ENCODE assay signal across 1 cellular context in the genomic region with DNA sequence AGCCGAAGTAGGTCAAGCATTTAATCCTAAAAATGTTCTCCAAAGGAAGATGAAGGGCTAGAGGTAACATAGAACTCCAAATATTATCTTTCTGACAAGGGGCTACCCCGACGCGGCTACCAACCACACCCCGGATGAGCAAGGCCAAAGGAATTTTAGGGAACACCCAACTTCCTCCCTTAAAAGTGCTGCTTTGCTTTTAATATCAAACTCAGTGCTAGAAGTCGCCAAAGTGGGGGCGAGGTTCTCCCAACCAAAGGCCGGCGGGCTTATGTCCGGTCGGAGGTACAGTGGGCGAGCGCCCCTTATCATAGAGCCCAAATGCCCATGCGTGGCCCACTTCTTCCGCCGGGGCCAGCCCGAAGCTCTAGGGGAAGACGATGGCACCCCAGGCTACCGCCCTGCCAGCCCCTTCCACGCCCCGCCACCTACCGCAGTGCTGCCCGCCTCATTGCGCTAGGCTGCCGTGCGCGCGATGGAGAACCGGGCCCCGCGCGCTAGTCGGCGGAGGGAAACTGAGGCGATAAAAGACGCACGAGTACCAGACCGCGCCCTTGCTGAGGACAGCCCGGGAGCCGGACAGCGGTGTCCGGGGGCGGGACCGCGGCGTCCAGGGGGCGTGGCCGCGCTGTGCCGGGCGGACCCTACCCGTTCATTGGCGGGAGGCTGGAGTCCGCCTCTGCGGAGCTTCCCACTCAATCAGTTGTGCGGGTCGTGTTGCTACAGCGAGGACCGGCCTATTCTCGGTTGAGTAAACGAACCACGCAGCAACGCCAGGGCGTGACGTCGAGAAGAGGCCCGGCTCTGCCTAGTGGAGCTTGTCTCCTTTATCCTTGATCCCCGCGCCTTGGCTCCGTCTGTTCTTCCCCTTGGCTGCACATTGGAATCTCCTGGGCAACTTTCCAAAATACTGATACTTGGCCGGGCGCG.
TF ChIP-seq lines count a peak whose summit lies in the region.

A gene with protein sequence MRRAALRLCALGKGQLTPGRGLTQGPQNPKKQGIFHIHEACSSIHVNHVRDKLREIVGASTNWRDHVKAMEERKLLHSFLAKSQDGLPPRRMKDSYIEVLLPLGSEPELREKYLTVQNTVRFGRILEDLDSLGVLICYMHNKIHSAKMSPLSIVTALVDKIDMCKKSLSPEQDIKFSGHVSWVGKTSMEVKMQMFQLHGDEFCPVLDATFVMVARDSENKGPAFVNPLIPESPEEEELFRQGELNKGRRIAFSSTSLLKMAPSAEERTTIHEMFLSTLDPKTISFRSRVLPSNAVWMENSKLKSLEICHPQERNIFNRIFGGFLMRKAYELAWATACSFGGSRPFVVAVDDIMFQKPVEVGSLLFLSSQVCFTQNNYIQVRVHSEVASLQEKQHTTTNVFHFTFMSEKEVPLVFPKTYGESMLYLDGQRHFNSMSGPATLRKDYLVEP (minus strand): TSS at position 584 of the 930 bp plus-strand sequence. CDS start 132 bp downstream, at position 452.

TF ChIP-seq in HepG2, 621 proteins besides CTCF, POLR2A, EP300 and RAD21 (continued from another document and continues in another):
- TF ChIP-seq, protein P1, sequence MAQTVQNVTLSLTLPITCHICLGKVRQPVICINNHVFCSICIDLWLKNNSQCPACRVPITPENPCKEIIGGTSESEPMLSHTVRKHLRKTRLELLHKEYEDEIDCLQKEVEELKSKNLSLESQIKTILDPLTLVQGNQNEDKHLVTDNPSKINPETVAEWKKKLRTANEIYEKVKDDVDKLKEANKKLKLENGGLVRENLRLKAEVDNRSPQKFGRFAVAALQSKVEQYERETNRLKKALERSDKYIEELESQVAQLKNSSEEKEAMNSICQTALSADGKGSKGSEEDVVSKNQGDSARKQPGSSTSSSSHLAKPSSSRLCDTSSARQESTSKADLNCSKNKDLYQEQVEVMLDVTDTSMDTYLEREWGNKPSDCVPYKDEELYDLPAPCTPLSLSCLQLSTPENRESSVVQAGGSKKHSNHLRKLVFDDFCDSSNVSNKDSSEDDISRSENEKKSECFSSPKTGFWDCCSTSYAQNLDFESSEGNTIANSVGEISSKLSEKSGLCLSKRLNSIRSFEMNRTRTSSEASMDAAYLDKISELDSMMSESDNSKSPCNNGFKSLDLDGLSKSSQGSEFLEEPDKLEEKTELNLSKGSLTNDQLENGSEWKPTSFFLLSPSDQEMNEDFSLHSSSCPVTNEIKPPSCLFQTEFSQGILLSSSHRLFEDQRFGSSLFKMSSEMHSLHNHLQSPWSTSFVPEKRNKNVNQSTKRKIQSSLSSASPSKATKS (CRISPR knock-in tag; IDR thresholded peaks at IDR 0.05) = 0 out of 2 replicates have a peak, but pooled peaks have one; percentile 43
- TF ChIP-seq ONECUT2 (CRISPR knock-in tag; IDR thresholded peaks at IDR 0.05) = no peak
- TF ChIP-seq JARID2 (CRISPR knock-in tag; IDR thresholded peaks at IDR 0.05; ENCODE audit: insufficient replicate concordance) = no peak
- TF ChIP-seq TMF1 (CRISPR knock-in tag; IDR thresholded peaks at IDR 0.05; ENCODE audit: low read depth) = no peak
- TF ChIP-seq, protein P2, sequence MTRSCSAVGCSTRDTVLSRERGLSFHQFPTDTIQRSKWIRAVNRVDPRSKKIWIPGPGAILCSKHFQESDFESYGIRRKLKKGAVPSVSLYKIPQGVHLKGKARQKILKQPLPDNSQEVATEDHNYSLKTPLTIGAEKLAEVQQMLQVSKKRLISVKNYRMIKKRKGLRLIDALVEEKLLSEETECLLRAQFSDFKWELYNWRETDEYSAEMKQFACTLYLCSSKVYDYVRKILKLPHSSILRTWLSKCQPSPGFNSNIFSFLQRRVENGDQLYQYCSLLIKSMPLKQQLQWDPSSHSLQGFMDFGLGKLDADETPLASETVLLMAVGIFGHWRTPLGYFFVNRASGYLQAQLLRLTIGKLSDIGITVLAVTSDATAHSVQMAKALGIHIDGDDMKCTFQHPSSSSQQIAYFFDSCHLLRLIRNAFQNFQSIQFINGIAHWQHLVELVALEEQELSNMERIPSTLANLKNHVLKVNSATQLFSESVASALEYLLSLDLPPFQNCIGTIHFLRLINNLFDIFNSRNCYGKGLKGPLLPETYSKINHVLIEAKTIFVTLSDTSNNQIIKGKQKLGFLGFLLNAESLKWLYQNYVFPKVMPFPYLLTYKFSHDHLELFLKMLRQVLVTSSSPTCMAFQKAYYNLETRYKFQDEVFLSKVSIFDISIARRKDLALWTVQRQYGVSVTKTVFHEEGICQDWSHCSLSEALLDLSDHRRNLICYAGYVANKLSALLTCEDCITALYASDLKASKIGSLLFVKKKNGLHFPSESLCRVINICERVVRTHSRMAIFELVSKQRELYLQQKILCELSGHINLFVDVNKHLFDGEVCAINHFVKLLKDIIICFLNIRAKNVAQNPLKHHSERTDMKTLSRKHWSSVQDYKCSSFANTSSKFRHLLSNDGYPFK (CRISPR knock-in tag; IDR thresholded peaks at IDR 0.05; ENCODE audit: borderline replicate concordance) = no peak
- no peak for TF ChIP-seq ZNF766 (CRISPR knock-in tag; IDR thresholded peaks at IDR 0.05; ENCODE audit: borderline replicate concordance)
- no peak for TF ChIP-seq ZSCAN30 (CRISPR knock-in tag; IDR thresholded peaks at IDR 0.05)
- TF ChIP-seq SALL1 (CRISPR knock-in tag; IDR thresholded peaks at IDR 0.05) = 0 out of 2 replicates have a peak, but pooled peaks have one; percentile 18
- TF ChIP-seq PHF8 (CRISPR knock-in tag; IDR thresholded peaks at IDR 0.05) = peak; percentile 85
- TF ChIP-seq HNF4A (CRISPR knock-in tag; IDR thresholded peaks at IDR 0.05) = no peak
- TF ChIP-seq PRMT3 (CRISPR knock-in tag; IDR thresholded peaks at IDR 0.05; ENCODE audit: borderline replicate concordance, low read depth) = no peak
- TF ChIP-seq HOXD1 (CRISPR knock-in tag; IDR thresholded peaks at IDR 0.05) = 0 out of 2 replicates have a peak, but pooled peaks have one; percentile 11
- peak; percentile 16; the same call in 1 of the 2 replicates for TF ChIP-seq FOSL2 (CRISPR knock-in tag; IDR thresholded peaks at IDR 0.05)
- TF ChIP-seq, protein P3, sequence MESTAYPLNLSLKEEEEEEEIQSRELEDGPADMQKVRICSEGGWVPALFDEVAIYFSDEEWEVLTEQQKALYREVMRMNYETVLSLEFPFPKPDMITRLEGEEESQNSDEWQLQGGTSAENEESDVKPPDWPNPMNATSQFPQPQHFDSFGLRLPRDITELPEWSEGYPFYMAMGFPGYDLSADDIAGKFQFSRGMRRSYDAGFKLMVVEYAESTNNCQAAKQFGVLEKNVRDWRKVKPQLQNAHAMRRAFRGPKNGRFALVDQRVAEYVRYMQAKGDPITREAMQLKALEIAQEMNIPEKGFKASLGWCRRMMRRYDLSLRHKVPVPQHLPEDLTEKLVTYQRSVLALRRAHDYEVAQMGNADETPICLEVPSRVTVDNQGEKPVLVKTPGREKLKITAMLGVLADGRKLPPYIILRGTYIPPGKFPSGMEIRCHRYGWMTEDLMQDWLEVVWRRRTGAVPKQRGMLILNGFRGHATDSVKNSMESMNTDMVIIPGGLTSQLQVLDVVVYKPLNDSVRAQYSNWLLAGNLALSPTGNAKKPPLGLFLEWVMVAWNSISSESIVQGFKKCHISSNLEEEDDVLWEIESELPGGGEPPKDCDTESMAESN (CRISPR knock-in tag; conservative IDR thresholded peaks at IDR 0.05) = no peak
- no peak for TF ChIP-seq FOXM1 (CRISPR knock-in tag; IDR thresholded peaks at IDR 0.05)
- TF ChIP-seq YY1 (IDR thresholded peaks at IDR 0.05; ENCODE audit: insufficient read depth, insufficient replicate concordance, low read depth, low read length) = peak; percentile 5
- TF ChIP-seq TAF1 (CRISPR knock-in tag; IDR thresholded peaks at IDR 0.05) = peak; percentile 71; the same call in 1 of the 2 replicates
- TF ChIP-seq ZNF496 (CRISPR knock-in tag; IDR thresholded peaks at IDR 0.05; ENCODE audit: insufficient replicate concordance) = no peak
- TF ChIP-seq ZNF761 (CRISPR knock-in tag; conservative IDR thresholded peaks at IDR 0.05) = no peak
- TF ChIP-seq, protein P4, sequence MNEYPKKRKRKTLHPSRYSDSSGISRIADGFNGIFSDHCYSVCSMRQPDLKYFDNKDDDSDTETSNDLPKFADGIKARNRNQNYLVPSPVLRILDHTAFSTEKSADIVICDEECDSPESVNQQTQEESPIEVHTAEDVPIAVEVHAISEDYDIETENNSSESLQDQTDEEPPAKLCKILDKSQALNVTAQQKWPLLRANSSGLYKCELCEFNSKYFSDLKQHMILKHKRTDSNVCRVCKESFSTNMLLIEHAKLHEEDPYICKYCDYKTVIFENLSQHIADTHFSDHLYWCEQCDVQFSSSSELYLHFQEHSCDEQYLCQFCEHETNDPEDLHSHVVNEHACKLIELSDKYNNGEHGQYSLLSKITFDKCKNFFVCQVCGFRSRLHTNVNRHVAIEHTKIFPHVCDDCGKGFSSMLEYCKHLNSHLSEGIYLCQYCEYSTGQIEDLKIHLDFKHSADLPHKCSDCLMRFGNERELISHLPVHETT (CRISPR knock-in tag; conservative IDR thresholded peaks at IDR 0.05) = no peak
- no peak for TF ChIP-seq CEBPB (IDR thresholded peaks at IDR 0.05; ENCODE audit: borderline replicate concordance, low read depth, low read length)
- TF ChIP-seq SRSF1 (optimal IDR thresholded peaks at IDR 0.05; ENCODE audit: low read depth, low read length) = no peak
- TF ChIP-seq ZNF460 (CRISPR knock-in tag; IDR thresholded peaks at IDR 0.05; ENCODE audit: borderline replicate concordance) = no peak
- TF ChIP-seq JUN (CRISPR knock-in tag; IDR thresholded peaks at IDR 0.05) = no peak
- TF ChIP-seq ZNF430 (CRISPR knock-in tag; IDR thresholded peaks at IDR 0.05) = no peak
- TF ChIP-seq FOXJ3 (CRISPR knock-in tag; IDR thresholded peaks at IDR 0.05; ENCODE audit: borderline replicate concordance) = peak; percentile 51; the same call in 1 of the 2 replicates
- TF ChIP-seq NCOA2 (CRISPR knock-in tag; IDR thresholded peaks at IDR 0.05) = no peak
- TF ChIP-seq, protein P5, sequence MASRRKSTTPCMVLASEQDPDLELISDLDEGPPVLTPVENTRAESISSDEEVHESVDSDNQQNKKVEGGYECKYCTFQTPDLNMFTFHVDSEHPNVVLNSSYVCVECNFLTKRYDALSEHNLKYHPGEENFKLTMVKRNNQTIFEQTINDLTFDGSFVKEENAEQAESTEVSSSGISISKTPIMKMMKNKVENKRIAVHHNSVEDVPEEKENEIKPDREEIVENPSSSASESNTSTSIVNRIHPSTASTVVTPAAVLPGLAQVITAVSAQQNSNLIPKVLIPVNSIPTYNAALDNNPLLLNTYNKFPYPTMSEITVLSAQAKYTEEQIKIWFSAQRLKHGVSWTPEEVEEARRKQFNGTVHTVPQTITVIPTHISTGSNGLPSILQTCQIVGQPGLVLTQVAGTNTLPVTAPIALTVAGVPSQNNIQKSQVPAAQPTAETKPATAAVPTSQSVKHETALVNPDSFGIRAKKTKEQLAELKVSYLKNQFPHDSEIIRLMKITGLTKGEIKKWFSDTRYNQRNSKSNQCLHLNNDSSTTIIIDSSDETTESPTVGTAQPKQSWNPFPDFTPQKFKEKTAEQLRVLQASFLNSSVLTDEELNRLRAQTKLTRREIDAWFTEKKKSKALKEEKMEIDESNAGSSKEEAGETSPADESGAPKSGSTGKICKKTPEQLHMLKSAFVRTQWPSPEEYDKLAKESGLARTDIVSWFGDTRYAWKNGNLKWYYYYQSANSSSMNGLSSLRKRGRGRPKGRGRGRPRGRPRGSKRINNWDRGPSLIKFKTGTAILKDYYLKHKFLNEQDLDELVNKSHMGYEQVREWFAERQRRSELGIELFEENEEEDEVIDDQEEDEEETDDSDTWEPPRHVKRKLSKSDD (CRISPR knock-in tag; IDR thresholded peaks at IDR 0.05; ENCODE audit: low read depth) = 0 out of 2 replicates have a peak, but pooled peaks have one; percentile 28
- TF ChIP-seq HIVEP1 (CRISPR knock-in tag; IDR thresholded peaks at IDR 0.05) = 0 out of 2 replicates have a peak, but pooled peaks have one; percentile 42
- TF ChIP-seq, protein P6, sequence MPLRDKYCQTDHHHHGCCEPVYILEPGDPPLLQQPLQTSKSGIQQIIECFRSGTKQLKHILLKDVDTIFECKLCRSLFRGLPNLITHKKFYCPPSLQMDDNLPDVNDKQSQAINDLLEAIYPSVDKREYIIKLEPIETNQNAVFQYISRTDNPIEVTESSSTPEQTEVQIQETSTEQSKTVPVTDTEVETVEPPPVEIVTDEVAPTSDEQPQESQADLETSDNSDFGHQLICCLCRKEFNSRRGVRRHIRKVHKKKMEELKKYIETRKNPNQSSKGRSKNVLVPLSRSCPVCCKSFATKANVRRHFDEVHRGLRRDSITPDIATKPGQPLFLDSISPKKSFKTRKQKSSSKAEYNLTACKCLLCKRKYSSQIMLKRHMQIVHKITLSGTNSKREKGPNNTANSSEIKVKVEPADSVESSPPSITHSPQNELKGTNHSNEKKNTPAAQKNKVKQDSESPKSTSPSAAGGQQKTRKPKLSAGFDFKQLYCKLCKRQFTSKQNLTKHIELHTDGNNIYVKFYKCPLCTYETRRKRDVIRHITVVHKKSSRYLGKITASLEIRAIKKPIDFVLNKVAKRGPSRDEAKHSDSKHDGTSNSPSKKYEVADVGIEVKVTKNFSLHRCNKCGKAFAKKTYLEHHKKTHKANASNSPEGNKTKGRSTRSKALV (CRISPR knock-in tag; IDR thresholded peaks at IDR 0.05) = 0 out of 2 replicates have a peak, but pooled peaks have one; percentile 49
- TF ChIP-seq GABPB1 (CRISPR knock-in tag; IDR thresholded peaks at IDR 0.05) = peak; percentile 69; the same call in 1 of the 2 replicates
- no peak for TF ChIP-seq MTA1 (CRISPR knock-in tag; IDR thresholded peaks at IDR 0.05; ENCODE audit: borderline replicate concordance)
- TF ChIP-seq, protein P7, sequence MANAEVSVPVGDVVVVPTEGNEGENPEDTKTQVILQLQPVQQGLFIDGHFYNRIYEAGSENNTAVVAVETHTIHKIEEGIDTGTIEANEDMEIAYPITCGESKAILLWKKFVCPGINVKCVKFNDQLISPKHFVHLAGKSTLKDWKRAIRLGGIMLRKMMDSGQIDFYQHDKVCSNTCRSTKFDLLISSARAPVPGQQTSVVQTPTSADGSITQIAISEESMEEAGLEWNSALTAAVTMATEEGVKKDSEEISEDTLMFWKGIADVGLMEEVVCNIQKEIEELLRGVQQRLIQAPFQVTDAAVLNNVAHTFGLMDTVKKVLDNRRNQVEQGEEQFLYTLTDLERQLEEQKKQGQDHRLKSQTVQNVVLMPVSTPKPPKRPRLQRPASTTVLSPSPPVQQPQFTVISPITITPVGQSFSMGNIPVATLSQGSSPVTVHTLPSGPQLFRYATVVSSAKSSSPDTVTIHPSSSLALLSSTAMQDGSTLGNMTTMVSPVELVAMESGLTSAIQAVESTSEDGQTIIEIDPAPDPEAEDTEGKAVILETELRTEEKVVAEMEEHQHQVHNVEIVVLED (CRISPR knock-in tag; IDR thresholded peaks at IDR 0.05; ENCODE audit: borderline replicate concordance) = peak; percentile 64; the same call in 1 of the 2 replicates
- 0 out of 2 replicates have a peak, but pooled peaks have one; percentile 19 for TF ChIP-seq ZNF510 (CRISPR knock-in tag; IDR thresholded peaks at IDR 0.05; ENCODE audit: low read depth)
- no peak for TF ChIP-seq FOXO1 (CRISPR knock-in tag; IDR thresholded peaks at IDR 0.05)
- no peak for TF ChIP-seq NCOA1 (CRISPR knock-in tag; IDR thresholded peaks at IDR 0.05)
- 0 out of 2 replicates have a peak, but pooled peaks have one; percentile 29 for TF ChIP-seq FOXA3 (CRISPR knock-in tag; IDR thresholded peaks at IDR 0.05)
